8 cellular contexts compared by ENCODE assay signal in genomic region chr7:123532343-123532742, GRCh38. TPM values are rescaled to one million over a fixed set of nuclear protein-coding genes. Genes with fewer than 3 reads are reported as not detected.
A peak's percentile ranks its signal among the peaks of the same experiment; 100 is the strongest.
DNase-seq lines count a peak whose midpoint lies in the region; ATAC-seq and TF ChIP-seq lines count a peak whose summit lies in the region.
"Not testable (repeated sequence)": the region's sequence is repeated elsewhere in the genome, so short reads cannot be mapped to it uniquely, and the experiment has no call there.

No MANE protein-coding gene starts in this region.

- peaks cover 26% of the 10 kb centered on the region for H3F3A ChIP-seq in neural progenitor cell (ENCODE audit: low read depth)

- H3K27me3 ChIP-seq in Panc1 (ENCODE audit: control insufficient read depth, insufficient read depth, low read length); subcutaneous abdominal adipose tissue (ENCODE audit: control insufficient read depth in 5 of 5, insufficient read depth in 4 of 5, low read length in 5 of 5): not testable (repeated sequence)
- peaks cover 12% of the 10 kb centered on the region for H3K27me3 ChIP-seq in endodermal cell (ENCODE audit: control insufficient read depth, insufficient read depth, low read length, poor library complexity, severe bottlenecking)
- H3K27me3 ChIP-seq in iPS-18a (ENCODE audit: control insufficient read depth, insufficient read depth, low read length), result peaks cover 14% of the 10 kb centered on the region
- H3K27me3 ChIP-seq in neural progenitor cell, result peaks cover 17% of the 10 kb centered on the region

- peak overlapping the region; percentile 48; the same call in 1 of the 2 replicates for H3K4me3 ChIP-seq in GM08714 (ENCODE audit: low read length)
- H3K4me3 ChIP-seq in Panc1 (ENCODE audit: low read depth in 2 of 2, low read length in 2 of 2), result peak overlapping the region; percentile 28 to 33
- H3K4me3 ChIP-seq in endodermal cell (ENCODE audit: low read length), result peak overlapping the region; percentile 73
- H3K4me3 ChIP-seq in iPS-18a (ENCODE audit: low read length), result peak overlapping the region; percentile 57
- peak overlapping the region; percentile 64 for H3K4me3 ChIP-seq in neural progenitor cell
- peak overlapping the region in 3 of 5 donors; percentile 39 to 51 (median 42) for H3K4me3 ChIP-seq in subcutaneous abdominal adipose tissue (ENCODE audit: low read depth in 1 of 5, low read length in 5 of 5)

- peak; percentile 9; the same call in 1 of the 2 replicates for ATAC-seq in Panc1
- ATAC-seq in activated naive CD8-positive, alpha-beta T cell treated with anti-CD3 and anti-CD28 coated beads, Interleukin-2, amount 10 ng/mL, durations not matched to agents 7 days and 5 days (ENCODE audit: low read depth), result not testable (repeated sequence)

- 41 to 90% methylated on average over 1 to 3 of the region's 14 CpGs for WGBS in endodermal cell (ENCODE audit: insufficient coverage in 1 of 2, insufficient read length in 1 of 2), 2 experiments

- H3K79me2 ChIP-seq in neural progenitor cell (ENCODE audit: low read depth), result not testable (repeated sequence)

- BruUV-seq in Panc1 (replicated peaks; lab: Mats Ljungman, UMichigan), result not testable (repeated sequence)

- H3K27me3 Mint-ChIP-seq in HFFc6 (ENCODE audit: insufficient read depth) (peaks cover 15% of the 10 kb centered on the region), endodermal cell (ENCODE audit: insufficient read depth) (peaks cover 22% of the 10 kb centered on the region)
- peaks cover 31% of the 10 kb centered on the region for H3K27me3 Mint-ChIP-seq in activated naive CD8-positive, alpha-beta T cell treated with anti-CD3 and anti-CD28 coated beads, Interleukin-2, amount 10 ng/mL, durations not matched to agents 7 days and 5 days
- H3K27me3 Mint-ChIP-seq in neural progenitor cell (ENCODE audit: insufficient read depth, low read depth), result not testable (repeated sequence)

- not testable (repeated sequence) for H3K27ac Mint-ChIP-seq in HFFc6; activated naive CD8-positive, alpha-beta T cell treated with anti-CD3 and anti-CD28 coated beads, Interleukin-2, amount 10 ng/mL, durations not matched to agents 7 days and 5 days; endodermal cell
- peak overlapping the region; percentile 15 for H3K27ac Mint-ChIP-seq in neural progenitor cell

- not testable (repeated sequence) for H3K9me3 ChIP-seq in Panc1 (ENCODE audit: control insufficient read depth, insufficient read depth, low read depth, low read length); endodermal cell (ENCODE audit: control insufficient read depth, low read length); iPS-18a (ENCODE audit: control insufficient read depth, low read depth, low read length); neural progenitor cell (ENCODE audit: low read depth); subcutaneous abdominal adipose tissue (ENCODE audit: control insufficient read depth in 5 of 5, low read length in 5 of 5)

- H3K4me1 Mint-ChIP-seq in HFFc6 (ENCODE audit: low read depth), result peaks cover 18% of the 10 kb centered on the region
- peaks cover 17% of the 10 kb centered on the region for H3K4me1 Mint-ChIP-seq in activated naive CD8-positive, alpha-beta T cell treated with anti-CD3 and anti-CD28 coated beads, Interleukin-2, amount 10 ng/mL, durations not matched to agents 7 days and 5 days
- H3K4me1 Mint-ChIP-seq in endodermal cell, result not testable (repeated sequence)
- H3K4me1 Mint-ChIP-seq in neural progenitor cell, result peaks cover 16% of the 10 kb centered on the region

- not testable (repeated sequence) for H3K36me3 Mint-ChIP-seq in HFFc6 (ENCODE audit: low read depth); activated naive CD8-positive, alpha-beta T cell treated with anti-CD3 and anti-CD28 coated beads, Interleukin-2, amount 10 ng/mL, durations not matched to agents 7 days and 5 days; endodermal cell (ENCODE audit: low read depth); neural progenitor cell

- H3K4me2 ChIP-seq in neural progenitor cell, result peak overlapping the region; percentile 94

- not testable (repeated sequence) for TF ChIP-seq CTCF in HFFc6 (IDR thresholded peaks at IDR 0.05); Panc1 (IDR thresholded peaks at IDR 0.05); endodermal cell (conservative IDR thresholded peaks at IDR 0.05); neural progenitor cell (IDR thresholded peaks at IDR 0.05)

- CTCF ChIA-PET in Panc1 (lab: Charles Lee), result not testable (repeated sequence)

- POLR2A ChIA-PET in Panc1 (lab: Charles Lee), result not testable (repeated sequence)
- POLR2A ChIA-PET in activated naive CD8-positive, alpha-beta T cell treated with anti-CD3 and anti-CD28 coated beads, Interleukin-2, amount 10 ng/mL, durations not matched to agents 7 days and 5 days (lab: Charles Lee), result interaction anchor here (0.6 kb wide), 1 partner anchor 28 kb away, joined by 3 read pairs; no protein-coding TSS in a partner anchor

- H2AFZ ChIP-seq in neural progenitor cell (replicated peaks), result peak overlapping the region; percentile 9

- in situ Hi-C loops in Panc1 (cut with HindIII; ENCODE audit: low pct_unique_long_range_greater_than_20kb, low sequenced_read_pairs), result not testable (repeated sequence)

- H4K20me1 ChIP-seq in neural progenitor cell (ENCODE audit: low read depth), result not testable (repeated sequence)

- H3K4me3 Mint-ChIP-seq in HFFc6 (peak overlapping the region; percentile 43), endodermal cell (peak overlapping the region; percentile 54), neural progenitor cell (peak overlapping the region; percentile 86)
- H3K4me3 Mint-ChIP-seq in activated naive CD8-positive, alpha-beta T cell treated with anti-CD3 and anti-CD28 coated beads, Interleukin-2, amount 10 ng/mL, durations not matched to agents 7 days and 5 days, result peak overlapping the region; percentile 69

- not testable (repeated sequence) for H3K27ac ChIP-seq in Panc1 (ENCODE audit: low read length); endodermal cell (ENCODE audit: low read depth, low read length); iPS-18a (ENCODE audit: low read length); neural progenitor cell; subcutaneous abdominal adipose tissue (ENCODE audit: low read depth, low read length)

- not testable (repeated sequence) for H3K9me3 Mint-ChIP-seq in HFFc6; activated naive CD8-positive, alpha-beta T cell treated with anti-CD3 and anti-CD28 coated beads, Interleukin-2, amount 10 ng/mL, durations not matched to agents 7 days and 5 days; endodermal cell; neural progenitor cell

- DNase-seq in HFFc6; Panc1 (ENCODE audit: low read depth, low spot score); activated naive CD8-positive, alpha-beta T cell treated with anti-CD3 and anti-CD28 coated beads, Interleukin-2, amount 10 ng/mL, durations not matched to agents 7 days and 5 days; endodermal cell; neural progenitor cell (ENCODE audit: low spot score): not testable (repeated sequence)

- intact Hi-C loops in Panc1 (cut with micrococcal nuclease; ENCODE audit: unreplicated experiment), result not testable (repeated sequence)

- H3K36me3 ChIP-seq in Panc1 (ENCODE audit: control insufficient read depth, insufficient read depth, low read length); endodermal cell (ENCODE audit: control insufficient read depth, insufficient read depth, low read length); iPS-18a (ENCODE audit: control insufficient read depth, low read depth, low read length); neural progenitor cell; subcutaneous abdominal adipose tissue (ENCODE audit: control insufficient read depth in 5 of 5, insufficient read depth in 5 of 5, low read length in 5 of 5): not testable (repeated sequence)

- not testable (repeated sequence) for H3K4me1 ChIP-seq in Panc1 (ENCODE audit: control insufficient read depth, insufficient read depth, low read length); endodermal cell (ENCODE audit: control insufficient read depth, insufficient read depth, low read length); neural progenitor cell
- H3K4me1 ChIP-seq in iPS-18a (ENCODE audit: control insufficient read depth, low read depth, low read length) (peaks cover 11% of the 10 kb centered on the region), subcutaneous abdominal adipose tissue (ENCODE audit: control insufficient read depth in 5 of 5, insufficient read depth in 5 of 5, low read length in 5 of 5) (peaks cover 0 to 11% (median 10%) of the 10 kb centered on the region in 5 donors)

- H3K9ac ChIP-seq in endodermal cell (ENCODE audit: extremely low read depth, low read length, poor library complexity, severe bottlenecking); iPS-18a (ENCODE audit: low read length); neural progenitor cell; subcutaneous abdominal adipose tissue (ENCODE audit: low read length in 5 of 5): not testable (repeated sequence)

RNA-seq across cellular contexts. Expression of gene IQUB, which starts 2.1 kb away (rescaled TPM):
- under 1 TPM in 3 of 6 experiments, not detected in 3; 0.05 to 0.19 (median 0.12) TPM for total RNA-seq in HFFc6 (2021; fragmentation: NEBNext Ultra II Directional; extraction: Animal tissue kit (Norgen Biotek cat#: 25700))
- total RNA-seq in Panc1 (2021; ENCODE audit: unreplicated experiment), result 0.59 TPM
- polyA plus RNA-seq in Panc1 (2012; ENCODE audit: insufficient read length), result 0.08 TPM
- total RNA-seq in activated naive CD8-positive, alpha-beta T cell treated with anti-CD3 and anti-CD28 coated beads, Interleukin-2, amount 10 ng/mL, durations not matched to agents 7 days and 5 days, result not detected
- 1 to 10 TPM in 1 of 2 donors, under 1 TPM in 1; 0.88 to 2.1 TPM for total RNA-seq in endodermal cell
- polyA plus RNA-seq in endodermal cell (2013, experiment 1 of 2), result 1.2 TPM
- polyA plus RNA-seq in endodermal cell (2013, experiment 2 of 2), result 1.6 TPM
- total RNA-seq in neural progenitor cell (ENCODE audit: low replicate concordance), result 0.58 and 0.84 TPM in 2 replicates

RNA-seq across cellular contexts. Expression of gene NDUFA5, which starts 25.3 kb away (rescaled TPM):
- total RNA-seq in HFFc6 (2021; fragmentation: NEBNext Ultra II Directional; extraction: Animal tissue kit (Norgen Biotek cat#: 25700)), result 10 to 100 TPM; 46.1 to 52.7 (median 49.7) TPM
- total RNA-seq in Panc1 (2021; ENCODE audit: unreplicated experiment) (53.4 TPM), endodermal cell (10 to 100 TPM; 48.6 to 52.3 TPM), neural progenitor cell (ENCODE audit: low replicate concordance) (62.8 and 118 TPM in 2 replicates)
- polyA plus RNA-seq in Panc1 (2012; ENCODE audit: insufficient read length), result 29.2 TPM
- 10 to 100 TPM; 51.7 to 56.1 TPM for total RNA-seq in activated naive CD8-positive, alpha-beta T cell treated with anti-CD3 and anti-CD28 coated beads, Interleukin-2, amount 10 ng/mL, durations not matched to agents 7 days and 5 days
- polyA plus RNA-seq in endodermal cell (2013, experiment 1 of 2), result 62.4 TPM
- 59.7 TPM for polyA plus RNA-seq in endodermal cell (2013, experiment 2 of 2)
